Comparison of ENCODE assay signal across 8 cellular contexts in genomic region chr2:30145826-30146336, GRCh38. TPM values are rescaled to one million over a fixed set of nuclear protein-coding genes. Genes with fewer than 3 reads are reported as not detected.
DNase-seq lines count a peak whose midpoint lies in the region; ATAC-seq and TF ChIP-seq lines count a peak whose summit lies in the region.

No MANE protein-coding gene starts in this region.

- H3K4me3 ChIP-seq in astrocyte of the spinal cord (ENCODE audit: low read depth, low read length) (peak overlapping the region; percentile 51), lung (peak overlapping the region; percentile 9)

- H3K36me3 Mint-ChIP-seq in activated naive CD4-positive, alpha-beta T cell treated with anti-CD3 and anti-CD28 coated beads for 36 hours (ENCODE audit: low read depth): no peaks in the 10 kb centered on the region
- H3K36me3 Mint-ChIP-seq in type B pancreatic cell: peaks cover 9% of the 10 kb centered on the region

- H3K27ac Mint-ChIP-seq in activated naive CD4-positive, alpha-beta T cell treated with anti-CD3 and anti-CD28 coated beads for 36 hours: peak overlapping the region; percentile 95
- peak overlapping the region; percentile 98 for H3K27ac Mint-ChIP-seq in type B pancreatic cell

- no peaks in the 10 kb centered on the region for H3K36me3 ChIP-seq in lung (ENCODE audit: control insufficient read depth in 2 of 2, insufficient read depth in 2 of 2, low read length in 2 of 2)

- WGBS in lung, 2 donors: 38 to 52% methylated on average over 8 of the region's 8 CpGs

- in situ Hi-C loops in astrocyte of the spinal cord (cut with HindIII; ENCODE audit: low sequenced_read_pairs): no loop called here

- no peaks in the 10 kb centered on the region for H3K9me3 ChIP-seq in lung (ENCODE audit: control insufficient read depth in 2 of 2, insufficient read depth in 1 of 2, low read length in 1 of 2)

- H3K4me1 ChIP-seq in lung (ENCODE audit: control insufficient read depth in 2 of 2, insufficient read depth in 2 of 2, low read length in 2 of 2): peaks cover 2 to 19% of the 10 kb centered on the region in 2 donors

- H3K27me3 ChIP-seq in lung (ENCODE audit: control insufficient read depth, insufficient read depth): no peaks in the 10 kb centered on the region

- intact Hi-C loops in activated naive CD4-positive, alpha-beta T cell treated with anti-CD3 and anti-CD28 coated beads for 36 hours (cut with micrococcal nuclease): loop anchor here (1.0 to 10.0 kb wide), 12 partner anchors 80 to 1917 kb away; partner anchors contain the start of genes CLIP4, EHD3, LBH and LCLAT1

- peak overlapping the region; percentile 76 to 82 for H3K27ac ChIP-seq in lung (ENCODE audit: low read depth in 1 of 2, low read length in 1 of 2)

- peak overlapping the region; percentile 84 for H3K4me3 Mint-ChIP-seq in activated naive CD4-positive, alpha-beta T cell treated with anti-CD3 and anti-CD28 coated beads for 36 hours
- H3K4me3 Mint-ChIP-seq in type B pancreatic cell: peak overlapping the region; percentile 88

- no peaks in the 10 kb centered on the region for H3K9me3 Mint-ChIP-seq in activated naive CD4-positive, alpha-beta T cell treated with anti-CD3 and anti-CD28 coated beads for 36 hours
- no peaks in the 10 kb centered on the region for H3K9me3 Mint-ChIP-seq in type B pancreatic cell

- peaks cover 52% of the 10 kb centered on the region for H3K4me1 Mint-ChIP-seq in activated naive CD4-positive, alpha-beta T cell treated with anti-CD3 and anti-CD28 coated beads for 36 hours (ENCODE audit: low read depth)
- H3K4me1 Mint-ChIP-seq in type B pancreatic cell (ENCODE audit: unreplicated experiment): peaks cover 35% of the 10 kb centered on the region

- H3K27me3 Mint-ChIP-seq in activated naive CD4-positive, alpha-beta T cell treated with anti-CD3 and anti-CD28 coated beads for 36 hours (ENCODE audit: low read depth): no peaks in the 10 kb centered on the region
- peaks cover 9% of the 10 kb centered on the region for H3K27me3 Mint-ChIP-seq in type B pancreatic cell

- no peak for DNase-seq in activated naive CD4-positive, alpha-beta T cell treated with anti-CD3 and anti-CD28 coated beads for 36 hours
- no peak for DNase-seq in activated naive CD4-positive, alpha-beta T cell (lab: John Stamatoyannopoulos, UW)
- no peak for DNase-seq in astrocyte of the spinal cord (ENCODE audit: low read depth, low spot score)
- DNase-seq in lung (ENCODE audit: low spot score): no peak
- DNase-seq in type B pancreatic cell (ENCODE audit: extremely low spot score, unreplicated experiment): no peak
- no peak for DNase-seq in CD1c-positive myeloid dendritic cell (ENCODE audit: extremely low spot score)

- TF ChIP-seq CTCF in astrocyte of the spinal cord (IDR thresholded peaks at IDR 0.05; ENCODE audit: low read depth, low read length) (no peak), lung (IDR thresholded peaks at IDR 0.05; ENCODE audit: control extremely low read depth, extremely low read depth) (no peak), type B pancreatic cell (conservative IDR thresholded peaks at IDR 0.05) (no peak)

- no peak for ATAC-seq in lung (ENCODE audit: insufficient read depth, low FRiP score)
- ATAC-seq in GM18867 (IDR thresholded peaks at IDR 0.05; ENCODE audit: unreplicated experiment): no peak
- ATAC-seq in HG03460 (IDR thresholded peaks at IDR 0.05; ENCODE audit: unreplicated experiment): no peak

- CTCF ChIA-PET in activated naive CD4-positive, alpha-beta T cell treated with anti-CD3 and anti-CD28 coated beads for 36 hours (lab: Charles Lee): interaction anchor here (1.2 to 3.7 kb wide), 3 partner anchors 18 to 566 kb away, joined by 3 to 20 read pairs (median 6); no protein-coding TSS in a partner anchor

RNA-seq across cellular contexts. Expression of gene YPEL5, which starts 0.9 kb away (rescaled TPM):
- total RNA-seq in activated naive CD4-positive, alpha-beta T cell treated with anti-CD3 and anti-CD28 coated beads for 36 hours: 10 to 100 TPM; 28.4 to 33.3 TPM
- total RNA-seq in lung (100 to 1,000 TPM in 1 of 2 donors, 10 to 100 TPM in 1; 73.0 to 154 TPM), type B pancreatic cell (ENCODE audit: low replicate concordance) (55.0 and 69.8 TPM in 2 replicates)
- polyA plus RNA-seq in lung: 10 to 100 TPM; 57.2 to 57.7 TPM
